13 cellular contexts compared by ENCODE assay signal in the genomic region with DNA sequence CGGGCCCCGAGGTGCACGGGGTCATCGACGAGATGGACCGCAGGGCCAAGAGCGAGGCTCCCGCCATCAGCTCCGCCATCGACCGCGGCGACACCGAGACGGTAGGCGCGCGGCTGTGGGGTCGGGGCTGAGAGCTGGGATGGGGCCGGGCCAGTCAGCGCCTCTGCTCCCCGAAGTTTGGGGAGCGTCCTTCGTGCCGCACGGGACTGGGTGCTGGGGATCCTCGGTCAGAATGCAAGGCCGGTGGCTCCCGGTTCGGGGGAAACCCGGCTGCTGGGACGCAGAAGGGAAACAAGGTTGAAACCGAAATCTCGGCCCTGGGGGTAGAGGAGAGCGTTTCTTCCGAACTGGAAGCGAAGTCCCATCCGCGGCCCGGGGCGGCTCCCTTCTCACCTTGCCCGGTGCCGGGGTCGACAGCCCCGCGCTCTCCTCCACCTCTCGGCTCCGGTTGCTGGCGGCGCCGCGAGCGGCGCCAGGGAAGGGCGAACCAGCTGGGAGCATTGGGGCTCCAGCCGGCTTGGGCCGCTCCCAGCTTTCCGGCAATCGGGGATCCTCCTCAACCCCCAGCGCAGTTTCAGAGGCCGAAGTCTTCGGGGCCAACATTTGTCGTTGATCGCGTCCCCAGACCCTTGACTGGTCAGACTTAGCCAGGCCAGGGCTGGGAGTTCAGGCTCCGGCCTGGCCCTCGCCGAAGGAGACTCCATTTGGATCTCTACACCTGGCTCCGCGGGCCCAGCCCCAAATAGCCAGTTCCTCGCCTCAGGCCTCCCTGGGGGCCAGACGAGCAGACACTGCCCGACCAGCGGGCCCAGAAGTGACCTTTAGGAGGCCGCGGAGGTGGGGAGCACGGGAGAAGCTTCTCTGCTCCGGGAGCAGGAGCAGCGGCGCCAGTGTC. TPM values are rescaled to one million over a fixed set of nuclear protein-coding genes. Genes with fewer than 3 reads are reported as not detected.
DNase-seq lines count a peak whose midpoint lies in the region; ATAC-seq and TF ChIP-seq lines count a peak whose summit lies in the region.
"Had no signal": no experiment of that assay in that cellular context is flagged by ENCODE, and none has a peak within 500 bp of the region (broad histone marks: within the 10 kb centered on the region; RNA-seq: fewer than 3 reads in every experiment).

No MANE protein-coding gene starts in this region.

- no peak for TF ChIP-seq CTCF in left ventricle myocardium inferior (IDR thresholded peaks at IDR 0.05; ENCODE audit: borderline replicate concordance)
- TF ChIP-seq CTCF in tibial artery (IDR thresholded peaks at IDR 0.05), result no peak

- H2BK12ac ChIP-seq in mesenchymal stem cell (ENCODE audit: low read length in 2 of 2), result no peak overlapping the region

- no peak for DNase-seq in left ventricle myocardium inferior
- DNase-seq in cardiac septum (ENCODE audit: low spot score), result no peak
- DNase-seq in adipocyte (ENCODE audit: low read depth), result no peak
- no peak for DNase-seq in mesenchymal stem cell
- peak in 1 of 2 donors; percentile 55 for DNase-seq in tibial artery
- no peak for DNase-seq in NAMALWA (ENCODE audit: low spot score)
- DNase-seq: activated CD4-positive, alpha-beta T cell treated with anti-CD3 and anti-CD28 coated beads, Interleukin-2, amount 10 ng/mL, durations not matched to agents 7 days and 5 days; midbrain; NCI-H187 treated with DMSO at 0.1 percent for 48 hours; SHP77 treated with DMSO at 0.1 percent for 48 hours; transverse colon had no signal

- 4% methylated on average over 71 of the region's 80 CpGs for WGBS in mesenchymal stem cell

- no peak overlapping the region for H2BK5ac ChIP-seq in mesenchymal stem cell (ENCODE audit: low read depth, low read length, poor library complexity, severe bottlenecking)

- peaks cover 100% of the 10 kb centered on the region for H3K27me3 ChIP-seq in left ventricle myocardium inferior (ENCODE audit: low read depth)
- H3K27me3 ChIP-seq in adipocyte (replicated peaks; ENCODE audit: control insufficient read depth, insufficient read depth, low read length), result peaks cover 74% of the 10 kb centered on the region
- peaks cover 88 to 93% of the 10 kb centered on the region in 2 experiments for H3K27me3 ChIP-seq in mesenchymal stem cell (ENCODE audit: control insufficient read depth in 1 of 2, insufficient read depth in 1 of 2, low read length in 2 of 2)
- H3K27me3 ChIP-seq in tibial artery, result peaks cover 37 to 100% of the 10 kb centered on the region in 2 donors

- H2AFZ ChIP-seq in mesenchymal stem cell (ENCODE audit: low read depth, low read length), result no peak overlapping the region

- no peak for ATAC-seq in GM21737 (IDR thresholded peaks at IDR 0.05; ENCODE audit: unreplicated experiment)
- ATAC-seq in GM21576 (IDR thresholded peaks at IDR 0.05; ENCODE audit: unreplicated experiment), result no peak

- H3K27ac ChIP-seq in left ventricle myocardium inferior (replicated peaks), result no peak overlapping the region
- H3K27ac ChIP-seq in mesenchymal stem cell (ENCODE audit: low read length, poor library complexity, severe bottlenecking), result no peak overlapping the region
- H3K27ac ChIP-seq in tibial artery, result no peak overlapping the region
- H3K27ac ChIP-seq: transverse colon had no signal

- H3K4me3 ChIP-seq in left ventricle myocardium inferior, result peak overlapping the region; percentile 61
- peak overlapping the region; percentile 33 for H3K4me3 ChIP-seq in adipocyte (ENCODE audit: low read length)
- peak overlapping the region in 1 of 2 experiments; percentile 24 for H3K4me3 ChIP-seq in mesenchymal stem cell (ENCODE audit: insufficient read depth in 1 of 2, low read depth in 1 of 2, low read length in 2 of 2)
- peak overlapping the region; percentile 26 to 48 for H3K4me3 ChIP-seq in tibial artery

- H4K8ac ChIP-seq in mesenchymal stem cell (ENCODE audit: low read length), result no peak overlapping the region

- no peak overlapping the region for H4K91ac ChIP-seq in mesenchymal stem cell (ENCODE audit: low read length)

- H3K18ac ChIP-seq in mesenchymal stem cell (ENCODE audit: low read depth in 1 of 2, low read length in 2 of 2), result no peak overlapping the region

- peaks cover 73% of the 10 kb centered on the region for H3K4me1 ChIP-seq in left ventricle myocardium inferior
- H3K4me1 ChIP-seq in adipocyte (ENCODE audit: control insufficient read depth, insufficient read depth, low read length), result peaks cover 7% of the 10 kb centered on the region
- H3K4me1 ChIP-seq in mesenchymal stem cell (ENCODE audit: control insufficient read depth, insufficient read depth, low read depth, low read length), result peaks cover 48% of the 10 kb centered on the region
- H3K4me1 ChIP-seq in tibial artery, result peaks cover 0 to 66% (median 52%) of the 10 kb centered on the region in 4 donors

- no peaks in the 10 kb centered on the region for H3K36me3 ChIP-seq in left ventricle myocardium inferior
- H3K36me3 ChIP-seq in adipocyte (ENCODE audit: control insufficient read depth, insufficient read depth, low read length, severe bottlenecking), result no peaks in the 10 kb centered on the region
- H3K36me3 ChIP-seq in mesenchymal stem cell (ENCODE audit: control insufficient read depth in 1 of 2, insufficient read depth in 2 of 2, low read depth in 1 of 2, low read length in 2 of 2), result no peaks in the 10 kb centered on the region
- H3K36me3 ChIP-seq in tibial artery, result no peaks in the 10 kb centered on the region
- H3K36me3 ChIP-seq: transverse colon had no signal

- H3K4ac ChIP-seq in mesenchymal stem cell (ENCODE audit: low read depth in 1 of 2, low read length in 2 of 2), result no peak overlapping the region

- H3K9me3 ChIP-seq in left ventricle myocardium inferior (replicated peaks) (no peaks in the 10 kb centered on the region), adipocyte (ENCODE audit: control insufficient read depth, low read length) (no peaks in the 10 kb centered on the region), mesenchymal stem cell (ENCODE audit: control insufficient read depth, low read length) (no peaks in the 10 kb centered on the region), tibial artery (no peaks in the 10 kb centered on the region)
- H3K9me3 ChIP-seq: transverse colon had no signal

- H3K4me2 ChIP-seq in mesenchymal stem cell (ENCODE audit: low read length, poor library complexity, severe bottlenecking), result peak overlapping the region; percentile 25

- H2AK5ac ChIP-seq in mesenchymal stem cell (ENCODE audit: low read length, severe bottlenecking), result no peak overlapping the region

- no peak overlapping the region for H3K23ac ChIP-seq in mesenchymal stem cell (ENCODE audit: low read length in 2 of 2)

- no peak overlapping the region for H2BK15ac ChIP-seq in mesenchymal stem cell (ENCODE audit: low read depth, poor library complexity, severe bottlenecking)

- no peak overlapping the region for H3K9ac ChIP-seq in adipocyte (ENCODE audit: low read length)
- H3K9ac ChIP-seq in mesenchymal stem cell (ENCODE audit: low read length), result no peak overlapping the region

- intact Hi-C loops in left ventricle myocardium inferior (cut with micrococcal nuclease), result no loop called here
- intact Hi-C loops in cardiac septum (cut with DNase I), result no loop called here
- intact Hi-C loops in tibial artery (cut with DNase I; ENCODE audit: low total_unique reads), result no loop called here

- H2BK120ac ChIP-seq in mesenchymal stem cell (ENCODE audit: low read depth, low read length), result no peak overlapping the region

- H3K79me1 ChIP-seq in mesenchymal stem cell (replicated peaks; ENCODE audit: low read length, poor library complexity, severe bottlenecking), result no peaks in the 10 kb centered on the region

- no peak overlapping the region for H3K14ac ChIP-seq in mesenchymal stem cell (ENCODE audit: low read length in 2 of 2)

RNA-seq across cellular contexts. Expression of a gene that starts 1.0 kb away (rescaled TPM):
- total RNA-seq in left ventricle myocardium inferior (not detected), cardiac septum (0.19 TPM)
- polyA plus RNA-seq in mesenchymal stem cell (2013, experiment 1 of 2), result not detected
- 0.05 TPM for polyA plus RNA-seq in mesenchymal stem cell (2013, experiment 2 of 2)
- total RNA-seq: activated CD4-positive, alpha-beta T cell treated with anti-CD3 and anti-CD28 coated beads, Interleukin-2, amount 10 ng/mL, durations not matched to agents 7 days and 5 days; transverse colon had no signal
